In genomic region chr5:67246108-67246507, GRCh38 we compare ENCODE assay signal across 8 cellular contexts. TPM values are rescaled to one million over a fixed set of nuclear protein-coding genes. Genes with fewer than 3 reads are reported as not detected.
DNase-seq lines count a peak whose midpoint lies in the region; ATAC-seq, FAIRE-seq and TF ChIP-seq lines count a peak whose summit lies in the region.

No MANE protein-coding gene starts in this region.

- H3K9me3 ChIP-seq in suprapubic skin: no peaks in the 10 kb centered on the region

- FAIRE-seq in islet of Langerhans (lab: Jason Lieb, UNC): peak; percentile 99

- peak overlapping the region; percentile 37 for H3K27ac ChIP-seq in suprapubic skin

- WGBS in suprapubic skin: 1% methylated on average over 2 of the region's 2 CpGs

- no peak for ATAC-seq in GM18867 (IDR thresholded peaks at IDR 0.05; ENCODE audit: unreplicated experiment)
- ATAC-seq in GM18520 (IDR thresholded peaks at IDR 0.05; ENCODE audit: unreplicated experiment): no peak

- H3K4me1 ChIP-seq in suprapubic skin: peaks cover 42% of the 10 kb centered on the region

- H3K36me3 ChIP-seq in suprapubic skin: no peaks in the 10 kb centered on the region

- TF ChIP-seq CTCF in HFF-Myc (IDR thresholded peaks at IDR 0.05; ENCODE audit: low read depth, low read length, missing control alignments): peak; percentile 31
- peak; percentile 45 for TF ChIP-seq CTCF in cardiac fibroblast (IDR thresholded peaks at IDR 0.05; ENCODE audit: low read depth, low read length)
- TF ChIP-seq CTCF in suprapubic skin (IDR thresholded peaks at IDR 0.05): peak; percentile 51 to 90

- no peak for TF ChIP-seq POLR2A in suprapubic skin (IDR thresholded peaks at IDR 0.05)

- DNase-seq in COR-L47 (lab: John Stamatoyannopoulos, UW): peak; percentile 54
- peak; percentile 73 for DNase-seq in HFF-Myc (ENCODE audit: extremely low read depth, low read depth)
- peak; percentile 74 for DNase-seq in NCI-H82 (lab: John Stamatoyannopoulos, UW)
- peak; percentile 95 for DNase-seq in cardiac fibroblast (ENCODE audit: low read depth in 2 of 2)
- no peak for DNase-seq in suprapubic skin (ENCODE audit: low spot score in 2 of 2)

- TF ChIP-seq EP300 in suprapubic skin (IDR thresholded peaks at IDR 0.05): no peak

- no peaks in the 10 kb centered on the region for H3K27me3 ChIP-seq in suprapubic skin

- H3K4me3 ChIP-seq in HFF-Myc (replicated peaks; ENCODE audit: low read depth, low read length) (no peak overlapping the region), cardiac fibroblast (replicated peaks in 1 of 2; ENCODE audit: low read depth in 2 of 2, low read length in 2 of 2) (no peak overlapping the region), suprapubic skin (no peak overlapping the region)

RNA-seq across cellular contexts. Expression of gene CD180, which starts 49.5 kb away (rescaled TPM):
- under 1 TPM in 3 of 4 donors, not detected in 1; 0.11 to 0.32 (median 0.18) TPM for total RNA-seq in suprapubic skin

Comparison
In these comparisons a context has a peak if more than half of its experiments do, and no peak if none do; other contexts are left out.
1. DNase-seq: peak in COR-L47 (single experiment), HFF-Myc (single experiment), NCI-H82 (single experiment) and cardiac fibroblast (2 of 2); none in suprapubic skin (0 of 2).
2. Peak in every context shown above with its lines, with median percentiles within 50 percentile points of each other: CTCF ChIP-seq.